12 cellular contexts compared by ENCODE assay signal in the genomic region with DNA sequence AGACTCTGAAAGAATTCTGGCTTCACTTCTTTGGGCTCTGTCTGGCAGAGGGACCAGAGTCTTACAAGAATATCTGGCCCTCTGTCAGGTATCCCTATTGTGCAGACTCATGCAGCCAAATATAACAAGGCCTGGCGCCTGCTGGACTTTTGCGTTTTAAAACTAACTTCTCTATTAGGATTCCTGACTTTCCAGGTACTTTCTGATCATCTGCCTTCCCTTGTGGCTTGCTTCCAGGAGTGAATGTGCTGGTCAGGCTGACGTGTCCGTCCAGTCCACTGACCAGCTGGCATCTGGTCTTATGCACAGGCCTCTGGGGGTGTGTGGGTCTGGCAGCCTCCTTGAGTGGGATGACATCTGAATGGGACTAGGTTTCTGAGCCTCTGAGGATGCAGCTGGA. TPM values are rescaled to one million over a fixed set of nuclear protein-coding genes. Genes with fewer than 3 reads are reported as not detected.
DNase-seq lines count a peak whose midpoint lies in the region; ATAC-seq and TF ChIP-seq lines count a peak whose summit lies in the region.
"Had no signal": no experiment of that assay in that cellular context is flagged by ENCODE, and none has a peak within 500 bp of the region (broad histone marks: within the 10 kb centered on the region; RNA-seq: fewer than 3 reads in every experiment).

No MANE protein-coding gene starts in this region.

- no peak overlapping the region for H3K4me3 ChIP-seq in choroid plexus epithelial cell (ENCODE audit: low read depth, low read length)

- H3K27ac ChIP-seq in layer of hippocampus (ENCODE audit: low read depth, low read length): peak overlapping the region; percentile 46
- peak overlapping the region; percentile 27 for H3K27ac ChIP-seq in temporal lobe (ENCODE audit: low read depth, low read length)

- intact Hi-C loops in activated CD4-positive, alpha-beta memory T cell treated with anti-CD3 and anti-CD28 coated beads for 36 hours (cut with micrococcal nuclease): no loop called here

- no peak overlapping the region for H3K4me3 Mint-ChIP-seq in activated CD4-positive, alpha-beta memory T cell treated with anti-CD3 and anti-CD28 coated beads for 36 hours
- no peak overlapping the region for H3K4me3 Mint-ChIP-seq in activated T-cell treated with anti-CD3 and anti-CD28 coated beads, Interleukin-2, amount 50 U/mL, for 72 hours
- H3K4me3 Mint-ChIP-seq: activated naive CD8-positive, alpha-beta T cell treated with anti-CD3 and anti-CD28 coated beads for 36 hours; CD4-positive, alpha-beta T cell; WTC11 had no signal

- H3K36me3 Mint-ChIP-seq in activated CD4-positive, alpha-beta memory T cell treated with anti-CD3 and anti-CD28 coated beads for 36 hours: no peaks in the 10 kb centered on the region
- H3K36me3 Mint-ChIP-seq in activated T-cell treated with anti-CD3 and anti-CD28 coated beads, Interleukin-2, amount 50 U/mL, for 72 hours (ENCODE audit: insufficient read depth in 2 of 2): no peaks in the 10 kb centered on the region
- H3K36me3 Mint-ChIP-seq: activated naive CD8-positive, alpha-beta T cell treated with anti-CD3 and anti-CD28 coated beads for 36 hours; WTC11 had no signal

- no peak for ATAC-seq in HG02973 (IDR thresholded peaks at IDR 0.05; ENCODE audit: unreplicated experiment)
- no peak for ATAC-seq in activated T-cell treated with anti-CD3 and anti-CD28 coated beads, Interleukin-2, amount 50 U/mL, for 72 hours (replicated peaks in 1 of 2)
- ATAC-seq: WTC11 had no signal

- H3K27me3 Mint-ChIP-seq in activated CD4-positive, alpha-beta memory T cell treated with anti-CD3 and anti-CD28 coated beads for 36 hours: no peaks in the 10 kb centered on the region
- H3K27me3 Mint-ChIP-seq in activated T-cell treated with anti-CD3 and anti-CD28 coated beads, Interleukin-2, amount 50 U/mL, for 72 hours (ENCODE audit: low read depth): no peaks in the 10 kb centered on the region
- H3K27me3 Mint-ChIP-seq: activated naive CD8-positive, alpha-beta T cell treated with anti-CD3 and anti-CD28 coated beads for 36 hours; CD4-positive, alpha-beta T cell had no signal

- CTCF ChIA-PET in activated CD4-positive, alpha-beta memory T cell treated with anti-CD3 and anti-CD28 coated beads for 36 hours (lab: Charles Lee): no interaction called here

- peak; percentile 86 for DNase-seq in M059J (ENCODE audit: low read depth)
- DNase-seq in choroid plexus epithelial cell (ENCODE audit: low read depth): peak; percentile 27
- no peak for DNase-seq in activated CD4-positive, alpha-beta memory T cell treated with anti-CD3 and anti-CD28 coated beads for 36 hours
- no peak for DNase-seq in activated T-cell treated with anti-CD3 and anti-CD28 coated beads, Interleukin-2, amount 50 U/mL, for 72 hours
- DNase-seq: activated naive CD8-positive, alpha-beta T cell treated with anti-CD3 and anti-CD28 coated beads for 36 hours; CD4-positive, alpha-beta T cell; cortex of kidney; stimulated activated naive CD4-positive, alpha-beta T cell had no signal

- POLR2A ChIA-PET in activated CD4-positive, alpha-beta memory T cell treated with anti-CD3 and anti-CD28 coated beads for 36 hours (lab: Charles Lee): no interaction called here

- H3K27ac Mint-ChIP-seq in activated CD4-positive, alpha-beta memory T cell treated with anti-CD3 and anti-CD28 coated beads for 36 hours: no peak overlapping the region
- H3K27ac Mint-ChIP-seq in activated T-cell treated with anti-CD3 and anti-CD28 coated beads, Interleukin-2, amount 50 U/mL, for 72 hours: no peak overlapping the region
- H3K27ac Mint-ChIP-seq: activated naive CD8-positive, alpha-beta T cell treated with anti-CD3 and anti-CD28 coated beads for 36 hours; CD4-positive, alpha-beta T cell; WTC11 had no signal

- TF ChIP-seq CTCF in choroid plexus epithelial cell (conservative IDR thresholded peaks at IDR 0.05; ENCODE audit: low read depth, low read length): no peak

- no peaks in the 10 kb centered on the region for H3K9me3 Mint-ChIP-seq in activated CD4-positive, alpha-beta memory T cell treated with anti-CD3 and anti-CD28 coated beads for 36 hours
- H3K9me3 Mint-ChIP-seq in activated T-cell treated with anti-CD3 and anti-CD28 coated beads, Interleukin-2, amount 50 U/mL, for 72 hours: no peaks in the 10 kb centered on the region
- H3K9me3 Mint-ChIP-seq: activated naive CD8-positive, alpha-beta T cell treated with anti-CD3 and anti-CD28 coated beads for 36 hours; CD4-positive, alpha-beta T cell; WTC11 had no signal

- no peaks in the 10 kb centered on the region for H3K27me3 ChIP-seq in layer of hippocampus (ENCODE audit: control insufficient read depth, insufficient read depth, low read length)

- peaks cover 9% of the 10 kb centered on the region for H3K4me1 Mint-ChIP-seq in activated CD4-positive, alpha-beta memory T cell treated with anti-CD3 and anti-CD28 coated beads for 36 hours (ENCODE audit: low read depth)
- peaks cover 10% of the 10 kb centered on the region for H3K4me1 Mint-ChIP-seq in activated T-cell treated with anti-CD3 and anti-CD28 coated beads, Interleukin-2, amount 50 U/mL, for 72 hours (ENCODE audit: low read depth)
- H3K4me1 Mint-ChIP-seq: WTC11 had no signal

RNA-seq across cellular contexts. Expression of a gene that starts 8.6 kb away (rescaled TPM):
- total RNA-seq in M059J (2014; rRNA removed; shearing (Covaris generic)): 19.5 and 33.8 TPM in 2 replicates
- 6.4 TPM for total RNA-seq in temporal lobe
- total RNA-seq in activated CD4-positive, alpha-beta memory T cell treated with anti-CD3 and anti-CD28 coated beads for 36 hours: 10 to 100 TPM; 31.5 to 31.6 TPM
- total RNA-seq in activated T-cell treated with anti-CD3 and anti-CD28 coated beads, Interleukin-2, amount 50 U/mL, for 72 hours: 10 to 100 TPM; 41.5 to 60.5 TPM

RNA-seq across cellular contexts. Expression of a gene that starts 29.1 kb away (rescaled TPM):
- 20.0 and 24.4 TPM in 2 replicates for total RNA-seq in M059J (2014; rRNA removed; shearing (Covaris generic))
- 9.1 TPM for total RNA-seq in temporal lobe
- 10 to 100 TPM; 34.9 to 35.0 TPM for total RNA-seq in activated CD4-positive, alpha-beta memory T cell treated with anti-CD3 and anti-CD28 coated beads for 36 hours
- total RNA-seq in activated T-cell treated with anti-CD3 and anti-CD28 coated beads, Interleukin-2, amount 50 U/mL, for 72 hours: 10 to 100 TPM; 23.0 to 23.7 TPM

RNA-seq across cellular contexts. Expression of a gene that starts 33.9 kb away (rescaled TPM):
- total RNA-seq in M059J (2014; rRNA removed; shearing (Covaris generic)): 193 and 268 TPM in 2 replicates
- total RNA-seq in temporal lobe: 162 TPM
- total RNA-seq in activated CD4-positive, alpha-beta memory T cell treated with anti-CD3 and anti-CD28 coated beads for 36 hours: 100 to 1,000 TPM; 149 to 202 TPM
- total RNA-seq in activated T-cell treated with anti-CD3 and anti-CD28 coated beads, Interleukin-2, amount 50 U/mL, for 72 hours: 100 to 1,000 TPM; 192 to 257 TPM

Comparison
In these comparisons a context has a peak if more than half of its experiments do, and no peak if none do; other contexts are left out.
1. DNase-seq: peak in M059J (single experiment) and choroid plexus epithelial cell (single experiment); none in activated CD4-positive, alpha-beta memory T cell treated with anti-CD3 and anti-CD28 coated beads for 36 hours (single experiment) and activated T-cell treated with anti-CD3 and anti-CD28 coated beads, Interleukin-2, amount 50 U/mL, for 72 hours (0 of 2).